Comparison of ENCODE assay signal across 11 cellular contexts in genomic region chr7:99123571-99124033, GRCh38. TPM values are rescaled to one million over a fixed set of nuclear protein-coding genes. Genes with fewer than 3 reads are reported as not detected.
DNase-seq lines count a peak whose midpoint lies in the region; ATAC-seq and TF ChIP-seq lines count a peak whose summit lies in the region.
"Had no signal": no experiment of that assay in that cellular context is flagged by ENCODE, and none has a peak within 500 bp of the region (broad histone marks: within the 10 kb centered on the region; RNA-seq: fewer than 3 reads in every experiment).

No MANE protein-coding gene starts in this region.

- H3K9me3 ChIP-seq in sigmoid colon (no peaks in the 10 kb centered on the region), mucosa of descending colon (no peaks in the 10 kb centered on the region)
- H3K9me3 ChIP-seq: SJSA1 had no signal

- H3K27ac ChIP-seq in RWPE1 (peak overlapping the region; percentile 54), sigmoid colon (peak overlapping the region in 3 of 4 donors; percentile 27 to 44 (median 41))
- H3K27ac ChIP-seq: SJSA1 had no signal

- peak; percentile 88 for DNase-seq in GF-D8 (lab: John Stamatoyannopoulos, UW)
- DNase-seq in RWPE1 (ENCODE audit: low spot score), result no peak
- peak; percentile 82 for DNase-seq in fibroblast of gingiva (ENCODE audit: low read depth)
- DNase-seq in sigmoid colon, result no peak
- no peak for DNase-seq in mucosa of descending colon
- DNase-seq in NCI-H2081 (lab: John Stamatoyannopoulos, UW), result no peak
- DNase-seq: activated CD4-positive, alpha-beta T cell treated with anti-CD3 and anti-CD28 coated beads, Interleukin-2, amount 10 ng/mL, durations not matched to agents 24 days and 14 days; NCI-H2171 had no signal

- ATAC-seq in HG03521 (IDR thresholded peaks at IDR 0.05; ENCODE audit: unreplicated experiment) (no peak), mucosa of descending colon (no peak), HG03469 (IDR thresholded peaks at IDR 0.05; ENCODE audit: unreplicated experiment) (no peak)

- 21 to 41% methylated on average over 1 of the region's 1 CpG for WGBS in sigmoid colon, 2 donors

- CTCF ChIA-PET in RWPE1 (lab: Yijun Ruan, JAX), result no interaction called here

- H3K27me3 ChIP-seq in sigmoid colon, result no peaks in the 10 kb centered on the region
- H3K27me3 ChIP-seq: SJSA1 had no signal

- H3K4me1 ChIP-seq in sigmoid colon (peaks cover 0 to 78% (median 65%) of the 10 kb centered on the region in 4 donors), mucosa of descending colon (ENCODE audit: low read depth) (peaks cover 31% of the 10 kb centered on the region)

- intact Hi-C loops in sigmoid colon (cut with DNase I) (no loop called here), mucosa of descending colon (cut with DNase I, micrococcal nuclease) (no loop called here)

- TF ChIP-seq EP300 in sigmoid colon (IDR thresholded peaks at IDR 0.05), result no peak

- H3K4me3 ChIP-seq in sigmoid colon (no peak overlapping the region), mucosa of descending colon (no peak overlapping the region)
- H3K4me3 ChIP-seq: SJSA1 had no signal

- H3K36me3 ChIP-seq in sigmoid colon (no peaks in the 10 kb centered on the region), mucosa of descending colon (ENCODE audit: low read depth) (no peaks in the 10 kb centered on the region)

- no peak for TF ChIP-seq CTCF in RWPE1 (conservative IDR thresholded peaks at IDR 0.05; ENCODE audit: low read depth)
- TF ChIP-seq CTCF in sigmoid colon (IDR thresholded peaks at IDR 0.05), result no peak
- TF ChIP-seq CTCF in mucosa of descending colon (IDR thresholded peaks at IDR 0.05), result no peak

- no peak for TF ChIP-seq POLR2A in sigmoid colon (IDR thresholded peaks at IDR 0.05)

- POLR2A ChIA-PET in RWPE1 (lab: Yijun Ruan, JAX; ENCODE audit: low non-redundant PET), result no interaction called here

RNA-seq across cellular contexts. Expression of gene SMURF1, which starts 20.3 kb away (rescaled TPM):
- total RNA-seq in sigmoid colon (10 to 100 TPM; 10.7 to 18.0 (median 15.8) TPM), mucosa of descending colon (10 to 100 TPM; 28.4 to 36.0 (median 31.2) TPM)
- 10 to 100 TPM in 1 of 3 donors, 1 to 10 TPM in 2; 8.4 to 14.1 (median 9.7) TPM for polyA plus RNA-seq in sigmoid colon

Comparison
In these comparisons a context has a peak if more than half of its experiments do, and no peak if none do; other contexts are left out.
1. DNase-seq: peak in GF-D8 (single experiment) and fibroblast of gingiva (single experiment); none in RWPE1 (single experiment), sigmoid colon (single experiment), mucosa of descending colon (0 of 3) and NCI-H2081 (0 of 2).